18 cellular contexts compared by ENCODE assay signal in the genomic region with DNA sequence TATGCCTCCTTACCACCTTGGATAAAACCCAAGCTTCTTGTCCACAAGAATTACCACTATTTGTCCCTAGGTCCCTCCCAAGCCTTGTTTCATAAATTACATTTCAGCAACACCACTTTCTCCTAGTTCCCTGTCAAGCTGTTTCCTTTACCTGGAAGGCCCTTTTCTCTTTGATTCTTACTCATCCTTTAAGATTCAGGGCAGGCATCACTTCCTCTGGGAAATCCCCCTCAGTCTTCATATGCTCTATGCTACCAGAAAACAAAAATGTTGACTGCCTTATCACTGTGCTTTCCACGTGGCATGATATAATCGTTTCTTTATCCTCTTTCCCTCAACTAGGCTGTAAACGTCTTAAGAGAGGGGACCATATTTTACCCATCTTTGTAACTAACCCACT.
A peak's percentile ranks its signal among the peaks of the same experiment; 100 is the strongest.
DNase-seq lines count a peak whose midpoint lies in the region; ATAC-seq, FAIRE-seq and TF ChIP-seq lines count a peak whose summit lies in the region.
"Had no signal": no experiment of that assay in that cellular context is flagged by ENCODE, and none has a peak within 500 bp of the region (broad histone marks: within the 10 kb centered on the region; RNA-seq: fewer than 3 reads in every experiment).

No MANE protein-coding gene starts in this region.

- no peaks in the 10 kb centered on the region for H3K36me3 ChIP-seq in CD8-positive, alpha-beta T cell (ENCODE audit: insufficient read depth, low read length)
- no peaks in the 10 kb centered on the region; a peak in 1 of 4 replicates for H3K36me3 ChIP-seq in GM12878 (ENCODE audit: control insufficient read depth in 2 of 2, insufficient read depth in 2 of 2, low read length in 1 of 2)
- no peaks in the 10 kb centered on the region for H3K36me3 ChIP-seq in hepatocyte (replicated peaks; ENCODE audit: insufficient read depth, low read depth)

- no peaks in the 10 kb centered on the region for H3K4me1 Mint-ChIP-seq in CD8-positive, alpha-beta T cell (ENCODE audit: low read depth)
- H3K4me1 Mint-ChIP-seq: immature natural killer cell had no signal

- no peaks in the 10 kb centered on the region for H3K9me3 Mint-ChIP-seq in CD8-positive, alpha-beta T cell
- H3K9me3 Mint-ChIP-seq: activated T-cell treated with anti-CD3 and anti-CD28 coated beads, Interleukin-2, amount 50 U/mL, for 24 hours; immature natural killer cell had no signal

- H3K79me2 ChIP-seq in GM12878 (ENCODE audit: control insufficient read depth, insufficient read depth, low read length) (no peaks in the 10 kb centered on the region), hepatocyte (no peaks in the 10 kb centered on the region)

- no peaks in the 10 kb centered on the region for H3K27me3 ChIP-seq in CD8-positive, alpha-beta T cell (ENCODE audit: insufficient read depth, low read length)
- H3K27me3 ChIP-seq in GM12878 (replicated peaks in 1 of 2; ENCODE audit: control insufficient read depth in 2 of 2, insufficient read depth in 2 of 2, low read length in 1 of 2) (no peaks in the 10 kb centered on the region), hepatocyte (no peaks in the 10 kb centered on the region)
- H3K27me3 ChIP-seq: dorsolateral prefrontal cortex had no signal

- H3K4me1 ChIP-seq in CD8-positive, alpha-beta T cell (ENCODE audit: insufficient read depth, low read length), result no peaks in the 10 kb centered on the region
- H3K4me1 ChIP-seq in GM12878 (ENCODE audit: control insufficient read depth, insufficient read depth, low read length) (peaks cover 9% of the 10 kb centered on the region), hepatocyte (ENCODE audit: insufficient read depth) (no peaks in the 10 kb centered on the region)
- H3K4me1 ChIP-seq: psoas muscle had no signal

- no peak for TF ChIP-seq RAD21 in GM12878 (IDR thresholded peaks at IDR 0.05; ENCODE audit: insufficient read depth, low read depth, low read length)

- no peak overlapping the region for H3K27ac ChIP-seq in CD8-positive, alpha-beta T cell (ENCODE audit: low read depth, low read length)
- H3K27ac ChIP-seq in GM12878 (ENCODE audit: control insufficient read depth, insufficient read depth) (no peak overlapping the region), hepatocyte (no peak overlapping the region)
- H3K27ac ChIP-seq: dorsolateral prefrontal cortex, psoas muscle had no signal

- no peak overlapping the region; the same call in 1 of the 2 replicates for H2AFZ ChIP-seq in GM12878 (ENCODE audit: control insufficient read depth, low read depth, low read length)
- no peak overlapping the region for H2AFZ ChIP-seq in hepatocyte

- RAD21 ChIA-PET in GM12878 (lab: Charles Lee; ENCODE audit: unreplicated experiment), result interaction anchor here (0.8 to 1.5 kb wide), 2 partner anchors 79 to 259 kb away, joined by 3 to 5 read pairs; no protein-coding TSS in a partner anchor

- H3K4me2 ChIP-seq in GM12878 (ENCODE audit: control insufficient read depth, insufficient read depth) (no peak overlapping the region), hepatocyte (no peak overlapping the region)

- no peak for TF ChIP-seq POLR2A in GM12878 (IDR thresholded peaks at IDR 0.05; ENCODE audit: low read depth, low read length)

- DNase-seq in CD8-positive, alpha-beta T cell, result no peak
- DNase-seq in GM13976 (ENCODE audit: low spot score) (peak; percentile 28), GM12878 (ENCODE audit: low read depth, low spot score) (peak; percentile 23), hepatocyte (ENCODE audit: low spot score) (no peak), NCI-H2029 treated with DMSO at 0.1 percent for 48 hours (lab: John Stamatoyannopoulos, UW) (no peak), NCI-H1092 treated with DMSO at 0.1 percent for 48 hours (lab: John Stamatoyannopoulos, UW) (no peak), LoVo (ENCODE audit: low spot score) (no peak)
- DNase-seq: activated T-cell treated with anti-CD3 and anti-CD28 coated beads, Interleukin-2, amount 50 U/mL, for 24 hours; dorsolateral prefrontal cortex; GOT3; immature natural killer cell; NCI-H1694; NCI-H748 treated with DMSO at 0.1 percent for 48 hours; psoas muscle; SHP77 had no signal

- no peaks in the 10 kb centered on the region for H3K9me2 ChIP-seq in hepatocyte (replicated peaks; ENCODE audit: insufficient read depth)

- no peaks in the 10 kb centered on the region for H3K27me3 Mint-ChIP-seq in CD8-positive, alpha-beta T cell (ENCODE audit: low read depth)
- H3K27me3 Mint-ChIP-seq: activated T-cell treated with anti-CD3 and anti-CD28 coated beads, Interleukin-2, amount 50 U/mL, for 24 hours had no signal

- intact Hi-C loops in CD8-positive, alpha-beta T cell (cut with DNase I, micrococcal nuclease), result no loop called here
- intact Hi-C loops in GM12878 (cut with micrococcal nuclease; ENCODE audit: unreplicated experiment), result no loop called here

- H4K20me1 ChIP-seq in GM12878 (ENCODE audit: control insufficient read depth, insufficient read depth), result no peaks in the 10 kb centered on the region
- no peaks in the 10 kb centered on the region for H4K20me1 ChIP-seq in hepatocyte (ENCODE audit: insufficient read depth, poor library complexity, severe bottlenecking)

- no peak overlapping the region for H3K4me3 ChIP-seq in CD8-positive, alpha-beta T cell (ENCODE audit: low read depth, low read length)
- H3K4me3 ChIP-seq in GM12878 (no peak overlapping the region), hepatocyte (no peak overlapping the region)
- H3K4me3 ChIP-seq: dorsolateral prefrontal cortex, K562, psoas muscle had no signal

- WGBS in GM12878 (ENCODE audit: insufficient coverage, insufficient replicate concordance, low lambda C conversion rate, missing lambda C conversion rate), result 0% methylated on average over 3 of the region's 3 CpGs
- WGBS in hepatocyte (ENCODE audit: low lambda C conversion rate, missing lambda C conversion rate), result 86% methylated on average over 3 of the region's 3 CpGs

- H3K9ac ChIP-seq in GM12878 (ENCODE audit: control insufficient read depth, insufficient read depth, low read length), result no peak overlapping the region

- ATAC-seq in CD8-positive, alpha-beta T cell, result peak; percentile 29
- peak; percentile 42 for ATAC-seq in HG02885 (IDR thresholded peaks at IDR 0.05; ENCODE audit: poor library complexity, unreplicated experiment)
- peak; percentile 82 for ATAC-seq in GM12878
- ATAC-seq: K562, psoas muscle had no signal

- TF ChIP-seq EP300 in GM12878 (IDR thresholded peaks at IDR 0.05; ENCODE audit: borderline replicate concordance in 1 of 2, control insufficient read depth in 1 of 2, low read depth in 2 of 2, low read length in 2 of 2), result no peak; a peak in 1 of 4 replicates

- no TSS peak for BruUV-seq in GM12878 (replicated peaks; lab: Mats Ljungman, UMichigan)

- no peak overlapping the region for H3K27ac Mint-ChIP-seq in CD8-positive, alpha-beta T cell
- H3K27ac Mint-ChIP-seq: activated T-cell treated with anti-CD3 and anti-CD28 coated beads, Interleukin-2, amount 50 U/mL, for 24 hours had no signal

- peaks cover 45% of the 10 kb centered on the region for H3K36me3 Mint-ChIP-seq in CD8-positive, alpha-beta T cell

- no peaks in the 10 kb centered on the region for H3K9me3 ChIP-seq in CD8-positive, alpha-beta T cell (ENCODE audit: low read length)
- H3K9me3 ChIP-seq in GM12878 (replicated peaks; ENCODE audit: control insufficient read depth, insufficient read depth, low read length) (no peaks in the 10 kb centered on the region), hepatocyte (ENCODE audit: low read depth) (no peaks in the 10 kb centered on the region)
- H3K9me3 ChIP-seq: psoas muscle had no signal

- CTCF ChIA-PET in CD8-positive, alpha-beta T cell (lab: Charles Lee), result interaction anchor here (1.1 kb wide), 1 partner anchor 208 kb away, joined by 4 read pairs; no protein-coding TSS in a partner anchor
- CTCF ChIA-PET in GM12878 (lab: Yijun Ruan, JAX), result interaction anchor here (1.0 to 1.6 kb wide), 3 partner anchors 13 to 78 kb away, joined by 3 to 5 read pairs (median 5); no protein-coding TSS in a partner anchor

- POLR2A ChIA-PET in CD8-positive, alpha-beta T cell (lab: Charles Lee), result no interaction called here
- POLR2A ChIA-PET in GM12878 (lab: Charles Lee), result interaction anchor here (0.9 kb wide), 1 partner anchor 208 kb away, joined by 3 read pairs; no protein-coding TSS in a partner anchor

- no peak for FAIRE-seq in GM12878 (lab: Jason Lieb, UNC)
- FAIRE-seq: astrocyte, K562 had no signal

- no peak for TF ChIP-seq CTCF in CD8-positive, alpha-beta T cell (IDR thresholded peaks at IDR 0.05)
- no peak for TF ChIP-seq CTCF in GM13976 (IDR thresholded peaks at IDR 0.05; ENCODE audit: borderline replicate concordance, control extremely low read depth, extremely low read depth, insufficient read depth, missing control alignments)
- TF ChIP-seq CTCF in GM12878 (IDR thresholded peaks at IDR 0.05 in 2 of 3, conservative IDR thresholded peaks at IDR 0.05 in 1 of 3; ENCODE audit: control insufficient read depth in 2 of 3, extremely low read depth in 1 of 3, insufficient read depth in 1 of 3, low read depth in 3 of 3, low read length in 3 of 3), result no peak
- TF ChIP-seq CTCF in hepatocyte (IDR thresholded peaks at IDR 0.05; ENCODE audit: poor library complexity), result no peak

- in situ Hi-C loops in GM13976 (cut with MboI; ENCODE audit: low sequenced_read_pairs, unreplicated experiment) (no loop called here), GM12878 (cut with MboI) (no loop called here)

- H3K4me3 Mint-ChIP-seq in CD8-positive, alpha-beta T cell, result no peak overlapping the region
- H3K4me3 Mint-ChIP-seq: activated T-cell treated with anti-CD3 and anti-CD28 coated beads, Interleukin-2, amount 50 U/mL, for 24 hours; immature natural killer cell had no signal

- SMC1A ChIA-PET in GM12878 (lab: Charles Lee; ENCODE audit: uncharacterized antibody, unreplicated experiment), result interaction anchor here (0.6 to 1.4 kb wide), 7 partner anchors 24 to 210 kb away, joined by 3 to 4 read pairs (median 3); no protein-coding TSS in a partner anchor

TF ChIP-seq in GM12878, 131 proteins besides CTCF, POLR2A, EP300 and RAD21 (continues in another document):
- no peak for TF ChIP-seq STAT3 (IDR thresholded peaks at IDR 0.05; ENCODE audit: low read depth, low read length)

Comparison
In these comparisons a context has a peak if more than half of its experiments do, and no peak if none do; other contexts are left out.
1. ATAC-seq: peak in every context shown above with its lines; median percentile 82 in GM12878; 42 in HG02885; 29 in CD8-positive, alpha-beta T cell.
2. DNase-seq: peak in GM13976 (single experiment) and GM12878 (single experiment); none in CD8-positive, alpha-beta T cell (0 of 7), hepatocyte (single experiment), NCI-H2029 treated with DMSO at 0.1 percent for 48 hours (single experiment), NCI-H1092 treated with DMSO at 0.1 percent for 48 hours (single experiment) and LoVo (single experiment).